Comparison of ENCODE assay signal across 8 cellular contexts in genomic region chr1:184649500-184649899, GRCh38.
DNase-seq lines count a peak whose midpoint lies in the region; ATAC-seq and TF ChIP-seq lines count a peak whose summit lies in the region.

No MANE protein-coding gene starts in this region.

- H3K36me3 Mint-ChIP-seq in endodermal cell (ENCODE audit: low read depth): no peaks in the 10 kb centered on the region

- peak; percentile 86 for ATAC-seq in HG03066 (IDR thresholded peaks at IDR 0.05; ENCODE audit: low read depth, unreplicated experiment)

- intact Hi-C loops in uterus (cut with DNase I; ENCODE audit: low total_unique reads): no loop called here

- DNase-seq in A172 (ENCODE audit: low spot score) (peak; percentile 18), GM19240 (ENCODE audit: insufficient read length, low spot score) (peak; percentile 33), uterus (no peak), endodermal cell (no peak), NCI-H1105 (lab: John Stamatoyannopoulos, UW) (no peak), DMS 273 (lab: John Stamatoyannopoulos, UW; ENCODE audit: unreplicated experiment) (no peak)

- H3K27ac Mint-ChIP-seq in endodermal cell: no peak overlapping the region

- peak overlapping the region; percentile 79 for H3K27ac ChIP-seq in cingulate gyrus (ENCODE audit: low read depth, low read length)
- peak overlapping the region in 1 of 2 donors; percentile 49 for H3K27ac ChIP-seq in uterus
- no peak overlapping the region for H3K27ac ChIP-seq in endodermal cell (ENCODE audit: low read depth, low read length)

- H3K9me3 Mint-ChIP-seq in endodermal cell: peaks cover 10% of the 10 kb centered on the region

- H3K4me1 ChIP-seq in uterus (no peaks in the 10 kb centered on the region), endodermal cell (ENCODE audit: control insufficient read depth, insufficient read depth, low read length) (no peaks in the 10 kb centered on the region)

- no peaks in the 10 kb centered on the region for H3K36me3 ChIP-seq in uterus
- no peaks in the 10 kb centered on the region for H3K36me3 ChIP-seq in endodermal cell (ENCODE audit: control insufficient read depth, insufficient read depth, low read length)

- H3K27me3 ChIP-seq in uterus: no peaks in the 10 kb centered on the region
- H3K27me3 ChIP-seq in endodermal cell (ENCODE audit: control insufficient read depth, insufficient read depth, low read length, poor library complexity, severe bottlenecking): no peaks in the 10 kb centered on the region

- H3K9me3 ChIP-seq in uterus (no peaks in the 10 kb centered on the region), endodermal cell (ENCODE audit: control insufficient read depth, low read length) (peaks cover 10% of the 10 kb centered on the region)

- TF ChIP-seq CTCF in uterus (IDR thresholded peaks at IDR 0.05): no peak
- TF ChIP-seq CTCF in endodermal cell (conservative IDR thresholded peaks at IDR 0.05): no peak

- no peak overlapping the region for H3K9ac ChIP-seq in endodermal cell (ENCODE audit: extremely low read depth, low read length, poor library complexity, severe bottlenecking)

- no peak overlapping the region for H3K4me3 ChIP-seq in uterus
- H3K4me3 ChIP-seq in endodermal cell (ENCODE audit: low read length): no peak overlapping the region

- H3K27me3 Mint-ChIP-seq in endodermal cell (ENCODE audit: insufficient read depth): peaks cover 31% of the 10 kb centered on the region

- WGBS in endodermal cell (ENCODE audit: insufficient coverage in 1 of 2, insufficient read length in 1 of 2), 2 experiments: 92 to 95% methylated on average over 7 of the region's 7 CpGs

- no peak for TF ChIP-seq POLR2A in uterus (IDR thresholded peaks at IDR 0.05)

- no peaks in the 10 kb centered on the region for H3K4me1 Mint-ChIP-seq in endodermal cell

- no peak overlapping the region for H3K4me3 Mint-ChIP-seq in endodermal cell

Comparison
In these comparisons a context has a peak if more than half of its experiments do, and no peak if none do; other contexts are left out.
1. DNase-seq: peak in A172 (single experiment) and GM19240 (single experiment); none in uterus (0 of 2), endodermal cell (single experiment), NCI-H1105 (single experiment) and DMS 273 (single experiment).